In genomic region chr16:70723740-70724145, GRCh38 we compare ENCODE assay signal across 22 cellular contexts. TPM values are rescaled to one million over a fixed set of nuclear protein-coding genes. Genes with fewer than 3 reads are reported as not detected.
"Had no signal": no experiment of that assay in that cellular context is flagged by ENCODE, and none has a peak within 500 bp of the region (broad histone marks: within the 10 kb centered on the region; RNA-seq: fewer than 3 reads in every experiment).

No MANE protein-coding gene starts in this region.

- H3K4me1 ChIP-seq: foreskin keratinocyte had no signal

- ATAC-seq: activated CD4-positive, CD25-positive, alpha-beta regulatory T cell treated with anti-CD3 and anti-CD28 coated beads, Interleukin-2, amount 50 U/mL, for 24 hours; activated CD8-positive, alpha-beta T cell treated with anti-CD3 and anti-CD28 coated beads for 36 hours; activated naive CD8-positive, alpha-beta T cell treated with anti-CD3 and anti-CD28 coated beads, Interleukin-2, amount 50 U/mL, for 24 hours; body of pancreas; foreskin keratinocyte; left ventricle myocardium superior; naive thymus-derived CD4-positive, alpha-beta T cell had no signal

- H3K27ac ChIP-seq: foreskin keratinocyte, neural progenitor cell, VCaP had no signal

- H3K36me3 ChIP-seq: neural progenitor cell, uterus had no signal

- H3K27me3 ChIP-seq: body of pancreas, foreskin keratinocyte, hepatocyte, neural progenitor cell, thyroid gland, uterus had no signal

- H3K9me3 ChIP-seq: body of pancreas, thyroid gland, uterus had no signal

- H3K4me3 ChIP-seq: body of pancreas, hepatocyte, neural progenitor cell, thyroid gland, uterus had no signal

- DNase-seq: activated CD4-positive, alpha-beta T cell treated with anti-CD3 and anti-CD28 coated beads, Interleukin-2, amount 10 ng/mL, durations not matched to agents 7 days and 5 days; activated CD8-positive, alpha-beta T cell treated with anti-CD3 and anti-CD28 coated beads for 36 hours; activated gamma-delta T cell; activated naive CD4-positive, alpha-beta T cell treated with anti-CD3 and anti-CD28 coated beads, Interleukin-2, amount 50 U/mL, for 16 hours; activated naive CD8-positive, alpha-beta T cell treated with anti-CD3 and anti-CD28 coated beads, Interleukin-2, amount 50 U/mL, for 24 hours; body of pancreas; dermis blood vessel endothelial cell; effector CD8-positive, alpha-beta T cell; erythroblast; foreskin keratinocyte; immature natural killer cell; left ventricle myocardium superior; mesendoderm; naive thymus-derived CD4-positive, alpha-beta T cell; stimulated activated CD4-positive, alpha-beta T cell treated with anti-CD3 and anti-CD28 coated beads, Interleukin-4, amount 100 ng/mL, for 4 hours; substantia nigra; thyroid gland; uterus had no signal

RNA-seq across cellular contexts. Expression of gene MTSS2, which starts 37.9 kb away (rescaled TPM):
- polyA plus RNA-seq: immature natural killer cell; naive thymus-derived CD4-positive, alpha-beta T cell had no signal
